8 cellular contexts compared by ENCODE assay signal in genomic region chrX:142089193-142089592, GRCh38.
DNase-seq lines count a peak whose midpoint lies in the region; ATAC-seq and TF ChIP-seq lines count a peak whose summit lies in the region.

No MANE protein-coding gene starts in this region.

- no peak overlapping the region for H4K91ac ChIP-seq in IMR-90 (ENCODE audit: insufficient read depth, low read depth, low read length)

- no peak overlapping the region for H4K5ac ChIP-seq in IMR-90 (ENCODE audit: low read depth, low read length)

- H3K27me3 ChIP-seq in IMR-90 (ENCODE audit: control insufficient read depth, insufficient read depth, low read length) (no peaks in the 10 kb centered on the region), lower lobe of right lung (ENCODE audit: low read depth) (no peaks in the 10 kb centered on the region), gastrocnemius medialis (no peaks in the 10 kb centered on the region)

- no peak overlapping the region for H3K4me3 ChIP-seq in IMR-90 (ENCODE audit: insufficient read depth, low read depth, low read length)
- H3K4me3 ChIP-seq in astrocyte of the spinal cord (ENCODE audit: low read depth, low read length) = no peak overlapping the region
- H3K4me3 ChIP-seq in lower lobe of right lung = no peak overlapping the region
- H3K4me3 ChIP-seq in gastrocnemius medialis = no peak overlapping the region

- in situ Hi-C loops in IMR-90 (cut with MboI; ENCODE audit: low sequenced_read_pairs) (no loop called here), astrocyte of the spinal cord (cut with HindIII; ENCODE audit: low sequenced_read_pairs) (no loop called here), gastrocnemius medialis (cut with MboI; ENCODE audit: low sequenced_read_pairs in 4 of 4) (no loop called here)

- H3K4ac ChIP-seq in IMR-90 (ENCODE audit: low read depth, low read length) = no peak overlapping the region

- no peak overlapping the region for H2AK9ac ChIP-seq in IMR-90 (replicated peaks; ENCODE audit: low read depth, low read length, poor library complexity)

- H3K4me1 ChIP-seq in IMR-90 (ENCODE audit: control insufficient read depth, insufficient read depth, low read length) = no peaks in the 10 kb centered on the region
- no peaks in the 10 kb centered on the region for H3K4me1 ChIP-seq in lower lobe of right lung
- H3K4me1 ChIP-seq in gastrocnemius medialis = no peaks in the 10 kb centered on the region

- ATAC-seq in IMR-90 (ENCODE audit: low read depth) (no peak), lower lobe of right lung (no peak), HG02610 (IDR thresholded peaks at IDR 0.05; ENCODE audit: unreplicated experiment) (no peak), gastrocnemius medialis (no peak), GM21528 (IDR thresholded peaks at IDR 0.05; ENCODE audit: low FRiP score, unreplicated experiment) (no peak)

- intact Hi-C loops in IMR-90 (cut with micrococcal nuclease) (loop anchor here (5.0 kb wide), 1 partner anchor 1172 kb away; no protein-coding TSS in a partner anchor), lower lobe of right lung (cut with DNase I) (no loop called here), gastrocnemius medialis (cut with DNase I; ENCODE audit: low total_unique reads) (no loop called here)

- no peak overlapping the region for H2AK5ac ChIP-seq in IMR-90 (ENCODE audit: low read depth, low read length)

- H3K14ac ChIP-seq in IMR-90 (replicated peaks; ENCODE audit: low read depth, low read length) = no peak overlapping the region

- no peaks in the 10 kb centered on the region for H3K79me1 ChIP-seq in IMR-90 (ENCODE audit: low read depth in 1 of 2, low read length in 2 of 2)

- H2BK5ac ChIP-seq in IMR-90 (ENCODE audit: low read depth, low read length, poor library complexity, severe bottlenecking) = no peak overlapping the region

- no peak overlapping the region for H2AFZ ChIP-seq in IMR-90 (replicated peaks; ENCODE audit: low read length, poor library complexity)

- no peak overlapping the region for H3K56ac ChIP-seq in IMR-90 (ENCODE audit: extremely low read depth, insufficient read depth, low read length)

- CTCF ChIA-PET in IMR-90 (lab: Yijun Ruan, JAX) = interaction anchor here (0.6 kb wide), 1 partner anchor 155 kb away, joined by 3 read pairs; no protein-coding TSS in a partner anchor

- no peaks in the 10 kb centered on the region for H3K9me1 ChIP-seq in IMR-90 (ENCODE audit: insufficient read depth, low read length)

- H3K9me3 ChIP-seq in IMR-90 (ENCODE audit: control insufficient read depth, insufficient read depth, low read length) = 0 out of 2 replicates have a peak, but pooled peaks cover 1% of the 10 kb centered on the region
- no peaks in the 10 kb centered on the region for H3K9me3 ChIP-seq in lower lobe of right lung
- H3K9me3 ChIP-seq in gastrocnemius medialis = no peaks in the 10 kb centered on the region

- WGBS in IMR-90 (ENCODE audit: extremely low coverage in 2 of 2, insufficient read length in 1 of 2), 2 experiments = no CpG with 5 or more reads among the region's 1 CpG

- H4K20me1 ChIP-seq in IMR-90 (ENCODE audit: insufficient read depth, low read length) = no peaks in the 10 kb centered on the region

- H3K36me3 ChIP-seq in IMR-90 (ENCODE audit: control insufficient read depth, insufficient read depth, low read length) (no peaks in the 10 kb centered on the region), lower lobe of right lung (no peaks in the 10 kb centered on the region), gastrocnemius medialis (no peaks in the 10 kb centered on the region)

- no peak overlapping the region for H4K8ac ChIP-seq in IMR-90 (ENCODE audit: low read depth in 2 of 2, low read length in 2 of 2)

- DNase-seq in D341Med (ENCODE audit: low spot score) = peak; percentile 17
- peak; percentile 1 for DNase-seq in IMR-90
- peak; percentile 9 for DNase-seq in astrocyte of the spinal cord (ENCODE audit: low read depth, low spot score)
- DNase-seq in lower lobe of right lung = no peak
- no peak for DNase-seq in gastrocnemius medialis
- DNase-seq in GM19240 (ENCODE audit: insufficient read length, low spot score) = no peak

- H2BK15ac ChIP-seq in IMR-90 (ENCODE audit: low read depth, low read length) = no peak overlapping the region

- H2BK120ac ChIP-seq in IMR-90 (ENCODE audit: low read depth, low read length) = no peak overlapping the region

- no peak for TF ChIP-seq RAD21 in IMR-90 (IDR thresholded peaks at IDR 0.05; ENCODE audit: low read length)

- peak; percentile 23; the same call in 1 of the 2 replicates for TF ChIP-seq CTCF in IMR-90 (conservative IDR thresholded peaks at IDR 0.05; ENCODE audit: low read depth, low read length)
- peak; percentile 48 for TF ChIP-seq CTCF in astrocyte of the spinal cord (IDR thresholded peaks at IDR 0.05; ENCODE audit: low read depth, low read length)
- peak; percentile 33 for TF ChIP-seq CTCF in lower lobe of right lung (IDR thresholded peaks at IDR 0.05)
- TF ChIP-seq CTCF in gastrocnemius medialis (IDR thresholded peaks at IDR 0.05 in 4 of 5, conservative IDR thresholded peaks at IDR 0.05 in 1 of 5) = no peak

- no peak overlapping the region for H3K9ac ChIP-seq in IMR-90 (ENCODE audit: low read depth, low read length)

- H3K23ac ChIP-seq in IMR-90 (ENCODE audit: low read depth, low read length) = no peak overlapping the region

- TF ChIP-seq POLR2A in IMR-90 (IDR thresholded peaks at IDR 0.05; ENCODE audit: low read depth, low read length) = no peak
- no peak for TF ChIP-seq POLR2A in gastrocnemius medialis (IDR thresholded peaks at IDR 0.05)

- no peak overlapping the region for H3K18ac ChIP-seq in IMR-90 (ENCODE audit: low read depth, low read length)

- dilution Hi-C loops in IMR-90 (cut with HindIII; ENCODE audit: low sequenced_read_pairs, unreplicated experiment) = no loop called here

- H3K27ac ChIP-seq in IMR-90 (ENCODE audit: insufficient read depth, low read length) (no peak overlapping the region), lower lobe of right lung (no peak overlapping the region), gastrocnemius medialis (no peak overlapping the region)

- H3K4me2 ChIP-seq in IMR-90 (ENCODE audit: low read depth, low read length) = no peak overlapping the region

- H2BK20ac ChIP-seq in IMR-90 (ENCODE audit: low read depth, low read length) = no peak overlapping the region

- POLR2A ChIA-PET in IMR-90 (lab: Charles Lee; ENCODE audit: unreplicated experiment) = no interaction called here

- BruUV-seq in IMR-90 (replicated peaks; lab: Mats Ljungman, UMichigan) = no TSS peak

TF ChIP-seq in IMR-90, 13 proteins besides CTCF, POLR2A, EP300 and RAD21:
- no peak for TF ChIP-seq RFX5 (IDR thresholded peaks at IDR 0.05; ENCODE audit: low read depth, low read length)
- no peak for TF ChIP-seq CHD1 (IDR thresholded peaks at IDR 0.05; ENCODE audit: low read depth, low read length)
- TF ChIP-seq CEBPB (IDR thresholded peaks at IDR 0.05; ENCODE audit: low read depth, low read length) = no peak
- no peak for TF ChIP-seq NFE2L2 (IDR thresholded peaks at IDR 0.05; ENCODE audit: low read depth, low read length)
- TF ChIP-seq FOS (IDR thresholded peaks at IDR 0.05; ENCODE audit: low read depth, low read length) = no peak
- no peak for TF ChIP-seq MAFK (IDR thresholded peaks at IDR 0.05; ENCODE audit: low read depth, low read length)
- TF ChIP-seq BHLHE40 (IDR thresholded peaks at IDR 0.05; ENCODE audit: low read depth, low read length) = no peak
- TF ChIP-seq, protein P1, sequence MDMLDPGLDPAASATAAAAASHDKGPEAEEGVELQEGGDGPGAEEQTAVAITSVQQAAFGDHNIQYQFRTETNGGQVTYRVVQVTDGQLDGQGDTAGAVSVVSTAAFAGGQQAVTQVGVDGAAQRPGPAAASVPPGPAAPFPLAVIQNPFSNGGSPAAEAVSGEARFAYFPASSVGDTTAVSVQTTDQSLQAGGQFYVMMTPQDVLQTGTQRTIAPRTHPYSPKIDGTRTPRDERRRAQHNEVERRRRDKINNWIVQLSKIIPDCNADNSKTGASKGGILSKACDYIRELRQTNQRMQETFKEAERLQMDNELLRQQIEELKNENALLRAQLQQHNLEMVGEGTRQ (IDR thresholded peaks at IDR 0.05; ENCODE audit: low read depth, low read length) = no peak
- TF ChIP-seq SMC3 (IDR thresholded peaks at IDR 0.05; ENCODE audit: low read depth, low read length) = no peak
- TF ChIP-seq ELK1 (IDR thresholded peaks at IDR 0.05; ENCODE audit: borderline replicate concordance, low read depth, low read length) = no peak
- TF ChIP-seq MAZ (IDR thresholded peaks at IDR 0.05; ENCODE audit: borderline replicate concordance, low read depth, low read length) = no peak
- no peak for TF ChIP-seq RCOR1 (IDR thresholded peaks at IDR 0.05; ENCODE audit: insufficient replicate concordance, low read length)

Comparison
In these comparisons a context has a peak if more than half of its experiments do, and no peak if none do; other contexts are left out.
1. DNase-seq: peak in D341Med (single experiment), IMR-90 (single experiment) and astrocyte of the spinal cord (single experiment); none in lower lobe of right lung (single experiment), gastrocnemius medialis (0 of 2) and GM19240 (single experiment).
2. CTCF ChIP-seq: peak in IMR-90 (single experiment), astrocyte of the spinal cord (single experiment) and lower lobe of right lung (single experiment); none in gastrocnemius medialis (0 of 5).